8 cellular contexts compared by ENCODE assay signal in the genomic region with DNA sequence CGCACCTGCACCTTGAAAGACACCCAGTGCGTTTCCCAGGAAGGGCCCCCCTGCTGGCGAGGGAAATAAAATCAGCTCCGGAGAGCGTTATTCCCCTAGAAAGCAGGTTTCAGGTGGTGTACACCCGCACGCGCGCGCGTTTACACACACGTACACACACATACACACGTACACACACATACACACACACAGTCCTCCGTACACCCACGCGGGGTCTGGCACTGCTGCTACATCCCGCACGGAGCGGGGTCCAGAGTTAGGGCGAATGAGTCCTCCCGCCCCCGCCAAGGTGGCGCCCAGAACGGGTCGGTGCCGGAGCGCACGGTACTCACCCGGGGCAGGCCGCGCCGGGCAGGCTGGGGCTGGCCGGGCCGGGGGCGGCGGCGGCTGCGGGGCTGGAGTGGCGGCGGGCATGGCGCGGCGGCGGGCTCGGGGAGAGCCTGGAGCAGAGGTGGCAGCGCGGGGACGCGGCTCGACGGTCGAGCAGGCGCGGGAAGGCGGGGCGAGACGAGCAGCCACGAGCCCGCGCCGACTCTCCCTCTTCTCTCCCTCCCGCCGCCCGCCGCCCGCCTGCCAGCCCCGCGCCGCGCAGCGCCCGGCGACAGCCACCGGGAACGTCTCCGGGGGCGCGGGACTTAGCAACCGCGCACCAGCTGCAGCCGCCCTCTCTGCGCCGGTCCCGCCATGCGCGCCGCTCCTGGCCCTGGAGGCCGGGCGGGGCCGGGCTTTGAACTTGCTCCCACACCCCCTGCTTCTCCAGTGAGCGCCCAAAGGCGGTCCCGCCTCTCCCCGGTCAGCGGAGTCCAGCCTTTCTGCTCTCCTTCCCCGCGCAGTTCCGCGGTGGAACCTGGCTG. TPM values are rescaled to one million over a fixed set of nuclear protein-coding genes. Genes with fewer than 3 reads are reported as not detected.
DNase-seq lines count a peak whose midpoint lies in the region; ATAC-seq, FAIRE-seq and TF ChIP-seq lines count a peak whose summit lies in the region.

A gene with protein sequence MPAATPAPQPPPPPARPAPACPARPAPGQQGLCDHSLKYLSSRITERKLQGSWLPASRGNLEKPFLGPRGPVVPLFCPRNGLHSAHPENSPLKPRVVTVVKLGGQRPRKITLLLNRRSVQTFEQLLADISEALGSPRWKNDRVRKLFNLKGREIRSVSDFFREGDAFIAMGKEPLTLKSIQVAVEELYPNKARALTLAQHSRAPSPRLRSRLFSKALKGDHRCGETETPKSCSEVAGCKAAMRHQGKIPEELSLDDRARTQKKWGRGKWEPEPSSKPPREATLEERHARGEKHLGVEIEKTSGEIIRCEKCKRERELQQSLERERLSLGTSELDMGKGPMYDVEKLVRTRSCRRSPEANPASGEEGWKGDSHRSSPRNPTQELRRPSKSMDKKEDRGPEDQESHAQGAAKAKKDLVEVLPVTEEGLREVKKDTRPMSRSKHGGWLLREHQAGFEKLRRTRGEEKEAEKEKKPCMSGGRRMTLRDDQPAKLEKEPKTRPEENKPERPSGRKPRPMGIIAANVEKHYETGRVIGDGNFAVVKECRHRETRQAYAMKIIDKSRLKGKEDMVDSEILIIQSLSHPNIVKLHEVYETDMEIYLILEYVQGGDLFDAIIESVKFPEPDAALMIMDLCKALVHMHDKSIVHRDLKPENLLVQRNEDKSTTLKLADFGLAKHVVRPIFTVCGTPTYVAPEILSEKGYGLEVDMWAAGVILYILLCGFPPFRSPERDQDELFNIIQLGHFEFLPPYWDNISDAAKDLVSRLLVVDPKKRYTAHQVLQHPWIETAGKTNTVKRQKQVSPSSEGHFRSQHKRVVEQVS (minus strand): TSS at position 704 of the 854 bp plus-strand sequence. CDS start 290 bp downstream, at position 414.

- DNase-seq in T-helper 1 cell: no peak
- no peak for DNase-seq in activated T-helper 2 cell treated with anti-CD3 and anti-CD28 coated beads, Interferon-gamma antibody, Interleukin-2, Interleukin-4, amounts not matched to agents 10 μg/mL and 5 μg/mL and 100 μg/mL, durations not matched to agents 14 hours and 24 hours and 36 hours (ENCODE audit: low spot score)
- no peak for DNase-seq in immature natural killer cell
- no peak for DNase-seq in stomach
- DNase-seq in NCI-H2107 treated with DMSO at 0.1 percent for 48 hours (lab: John Stamatoyannopoulos, UW; ENCODE audit: unreplicated experiment): no peak
- DNase-seq in GM12891 (ENCODE audit: insufficient read length, low spot score): no peak

- peaks cover 0 to 10% (median 5%) of the 10 kb centered on the region in 4 donors for H3K4me1 ChIP-seq in stomach

- H3K27ac ChIP-seq in stomach: no peak within 1 kb of the TSS

- peaks cover 77% of the 10 kb centered on the region for H3K27me3 Mint-ChIP-seq in T-helper 1 cell treated with Interleukin-12 subunit alpha and Interleukin-12 subunit beta and Interleukin-4 antibody, amounts not matched to agents 30 μg/mL and 1 μg/mL, for 36 hours (ENCODE audit: low read depth)
- peaks cover 72% of the 10 kb centered on the region for H3K27me3 Mint-ChIP-seq in activated T-helper 2 cell treated with anti-CD3 and anti-CD28 coated beads, Interferon-gamma antibody, Interleukin-2, Interleukin-4, amounts not matched to agents 10 μg/mL and 5 μg/mL and 100 μg/mL, durations not matched to agents 14 hours and 24 hours and 36 hours (ENCODE audit: low read depth)
- H3K27me3 Mint-ChIP-seq in immature natural killer cell (ENCODE audit: low read depth in 3 of 3): peaks cover 8 to 37% (median 13%) of the 10 kb centered on the region in 3 donors

- peaks cover 0 to 63% (median 31%) of the 10 kb centered on the region in 3 donors for H3K27me3 ChIP-seq in stomach

- FAIRE-seq in GM12891 (lab: Jason Lieb, UNC): no peak

- no peak for ATAC-seq in HG03280 (IDR thresholded peaks at IDR 0.05; ENCODE audit: unreplicated experiment)

- peak within 1 kb of the TSS; percentile 33 to 45 (median 36) for H3K4me3 ChIP-seq in stomach

- no peak within 1 kb of the TSS for H3K27ac Mint-ChIP-seq in T-helper 1 cell treated with Interleukin-12 subunit alpha and Interleukin-12 subunit beta and Interleukin-4 antibody, amounts not matched to agents 30 μg/mL and 1 μg/mL, for 36 hours
- no peak within 1 kb of the TSS for H3K27ac Mint-ChIP-seq in activated T-helper 2 cell treated with anti-CD3 and anti-CD28 coated beads, Interferon-gamma antibody, Interleukin-2, Interleukin-4, amounts not matched to agents 10 μg/mL and 5 μg/mL and 100 μg/mL, durations not matched to agents 14 hours and 24 hours and 36 hours
- H3K27ac Mint-ChIP-seq in immature natural killer cell: no peak within 1 kb of the TSS

- H3K9me3 Mint-ChIP-seq in T-helper 1 cell treated with Interleukin-12 subunit alpha and Interleukin-12 subunit beta and Interleukin-4 antibody, amounts not matched to agents 30 μg/mL and 1 μg/mL, for 36 hours: no peaks in the 10 kb centered on the region
- H3K9me3 Mint-ChIP-seq in activated T-helper 2 cell treated with anti-CD3 and anti-CD28 coated beads, Interferon-gamma antibody, Interleukin-2, Interleukin-4, amounts not matched to agents 10 μg/mL and 5 μg/mL and 100 μg/mL, durations not matched to agents 14 hours and 24 hours and 36 hours: no peaks in the 10 kb centered on the region
- no peaks in the 10 kb centered on the region for H3K9me3 Mint-ChIP-seq in immature natural killer cell

- TF ChIP-seq POLR2A in stomach (IDR thresholded peaks at IDR 0.05) (no peak), GM12891 (IDR thresholded peaks at IDR 0.05; ENCODE audit: low read depth, low read length) (no peak)

- no peaks in the 10 kb centered on the region for H3K36me3 Mint-ChIP-seq in T-helper 1 cell treated with Interleukin-12 subunit alpha and Interleukin-12 subunit beta and Interleukin-4 antibody, amounts not matched to agents 30 μg/mL and 1 μg/mL, for 36 hours (ENCODE audit: low read depth)
- no peaks in the 10 kb centered on the region for H3K36me3 Mint-ChIP-seq in activated T-helper 2 cell treated with anti-CD3 and anti-CD28 coated beads, Interferon-gamma antibody, Interleukin-2, Interleukin-4, amounts not matched to agents 10 μg/mL and 5 μg/mL and 100 μg/mL, durations not matched to agents 14 hours and 24 hours and 36 hours (ENCODE audit: low read depth)
- peaks cover 0 to 6% (median 0%) of the 10 kb centered on the region in 3 donors for H3K36me3 Mint-ChIP-seq in immature natural killer cell

- no peaks in the 10 kb centered on the region for H3K4me1 Mint-ChIP-seq in T-helper 1 cell treated with Interleukin-12 subunit alpha and Interleukin-12 subunit beta and Interleukin-4 antibody, amounts not matched to agents 30 μg/mL and 1 μg/mL, for 36 hours (ENCODE audit: low read depth)
- peaks cover 2% of the 10 kb centered on the region for H3K4me1 Mint-ChIP-seq in activated T-helper 2 cell treated with anti-CD3 and anti-CD28 coated beads, Interferon-gamma antibody, Interleukin-2, Interleukin-4, amounts not matched to agents 10 μg/mL and 5 μg/mL and 100 μg/mL, durations not matched to agents 14 hours and 24 hours and 36 hours (ENCODE audit: low read depth)
- peaks cover 0 to 10% of the 10 kb centered on the region in 2 donors for H3K4me1 Mint-ChIP-seq in immature natural killer cell

- intact Hi-C loops in activated T-helper 2 cell treated with anti-CD3 and anti-CD28 coated beads, Interferon-gamma antibody, Interleukin-2, Interleukin-4, amounts not matched to agents 10 μg/mL and 5 μg/mL and 100 μg/mL, durations not matched to agents 14 hours and 24 hours and 36 hours (cut with micrococcal nuclease): no loop called here
- intact Hi-C loops in stomach (cut with DNase I; ENCODE audit: low total_unique reads): no loop called here

- TF ChIP-seq CTCF in stomach (IDR thresholded peaks at IDR 0.05): no peak

- no peaks in the 10 kb centered on the region for H3K9me3 ChIP-seq in stomach

- WGBS in stomach, 5 donors: 3 to 14% (median 6%) methylated on average over 14 to 98 of the region's 99 CpGs

- no peaks in the 10 kb centered on the region for H3K36me3 ChIP-seq in stomach

- peak within 1 kb of the TSS; percentile 46 for H3K4me3 Mint-ChIP-seq in T-helper 1 cell treated with Interleukin-12 subunit alpha and Interleukin-12 subunit beta and Interleukin-4 antibody, amounts not matched to agents 30 μg/mL and 1 μg/mL, for 36 hours
- peak within 1 kb of the TSS; percentile 31 for H3K4me3 Mint-ChIP-seq in activated T-helper 2 cell treated with anti-CD3 and anti-CD28 coated beads, Interferon-gamma antibody, Interleukin-2, Interleukin-4, amounts not matched to agents 10 μg/mL and 5 μg/mL and 100 μg/mL, durations not matched to agents 14 hours and 24 hours and 36 hours (ENCODE audit: low read depth)
- H3K4me3 Mint-ChIP-seq in immature natural killer cell: peak within 1 kb of the TSS in 4 of 5 donors; percentile 44 to 73 (median 60)

- no peak for TF ChIP-seq EP300 in stomach (IDR thresholded peaks at IDR 0.05)

TF ChIP-seq in GM12891, 5 proteins besides CTCF, POLR2A, EP300 and RAD21:
- TF ChIP-seq POLR2AphosphoS5 (IDR thresholded peaks at IDR 0.05; ENCODE audit: low read depth, low read length) (no peak), PAX5 (IDR thresholded peaks at IDR 0.05; ENCODE audit: insufficient read depth, low read length, severe bottlenecking) (no peak), TAF1 (IDR thresholded peaks at IDR 0.05; ENCODE audit: low read depth, low read length) (no peak), SPI1 (IDR thresholded peaks at IDR 0.05; ENCODE audit: low read depth, low read length) (no peak), POU2F2 (IDR thresholded peaks at IDR 0.05; ENCODE audit: low read depth, low read length) (no peak)

RNA-seq across cellular contexts. Expression of the gene that starts here (rescaled TPM):
- not detected in 2 replicates for total RNA-seq in activated T-helper 2 cell treated with anti-CD3 and anti-CD28 coated beads, Interferon-gamma antibody, Interleukin-2, Interleukin-4, amounts not matched to agents 10 μg/mL and 5 μg/mL and 100 μg/mL, durations not matched to agents 14 hours and 24 hours and 36 hours
- polyA plus RNA-seq in immature natural killer cell (not detected), stomach (not detected)
- under 1 TPM in 2 of 5 donors, not detected in 3; 0.45 to 0.92 TPM for total RNA-seq in stomach
- polyA plus RNA-seq in GM12891 (2012; ENCODE audit: low read depth, missing spikeins): not detected
